ENCODE assay signal across 1 cellular context in genomic region chr2:232685391-232685790, GRCh38. TPM values are rescaled to one million over a fixed set of nuclear protein-coding genes. Genes with fewer than 3 reads are reported as not detected.
"Had no signal": no experiment of that assay in that cellular context is flagged by ENCODE, and none has a peak within 500 bp of the region (broad histone marks: within the 10 kb centered on the region; RNA-seq: fewer than 3 reads in every experiment).

No MANE protein-coding gene starts in this region.

RNA-seq across cellular contexts. Expression of gene EFHD1, which starts 52.0 kb away (rescaled TPM):
- total RNA-seq: MCF 10A had no signal
